In the genomic region with DNA sequence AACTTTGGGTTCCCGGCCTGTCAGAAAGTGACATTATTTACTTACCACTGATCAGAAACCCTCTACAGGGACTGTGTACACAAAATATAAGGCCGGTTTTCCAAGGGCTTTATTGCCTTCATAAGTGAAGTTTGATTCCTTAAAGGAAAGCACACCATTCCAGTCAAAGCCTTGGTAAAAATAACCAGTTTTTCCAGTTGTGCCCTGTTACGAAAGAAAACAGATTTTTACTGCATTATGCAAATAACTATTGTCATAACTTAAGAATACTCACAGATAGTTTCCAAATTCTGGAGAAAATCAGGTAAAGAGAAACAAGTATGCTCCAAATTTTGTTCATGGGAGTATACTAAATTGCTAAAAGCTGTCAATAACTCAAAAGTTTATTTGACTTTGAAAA, we compare ENCODE assay signal across 18 cellular contexts. TPM values are rescaled to one million over a fixed set of nuclear protein-coding genes. Genes with fewer than 3 reads are reported as not detected.
DNase-seq lines count a peak whose midpoint lies in the region; ATAC-seq and TF ChIP-seq lines count a peak whose summit lies in the region.
"Had no signal": no experiment of that assay in that cellular context is flagged by ENCODE, and none has a peak within 500 bp of the region (broad histone marks: within the 10 kb centered on the region; RNA-seq: fewer than 3 reads in every experiment).

No MANE protein-coding gene starts in this region.

- H3K4me1 ChIP-seq in trophoblast cell (ENCODE audit: control insufficient read depth in 1 of 2, insufficient read depth in 2 of 2, low read length in 2 of 2), result no peaks in the 10 kb centered on the region
- H3K4me1 ChIP-seq: BLaER1 had no signal

- H3K14ac ChIP-seq in trophoblast cell (ENCODE audit: low read length), result no peak overlapping the region

- H3K4me2 ChIP-seq in trophoblast cell (ENCODE audit: low read length), result no peak overlapping the region
- H3K4me2 ChIP-seq: BLaER1 had no signal

- CTCF ChIA-PET in Calu3 (lab: Charles Lee), result no interaction called here

- H3K9me3 ChIP-seq in trophoblast cell (ENCODE audit: insufficient read depth, low read depth, low read length), result no peaks in the 10 kb centered on the region
- H3K9me3 ChIP-seq: BLaER1 had no signal

- H4K12ac ChIP-seq in trophoblast cell (ENCODE audit: low read depth, low read length), result no peak overlapping the region

- H3K36me3 ChIP-seq in trophoblast cell (ENCODE audit: control insufficient read depth in 1 of 2, insufficient read depth in 2 of 2, low read length in 2 of 2), result no peaks in the 10 kb centered on the region
- H3K36me3 ChIP-seq: BLaER1 had no signal

- peak overlapping the region; percentile 48 for H3K27ac Mint-ChIP-seq in Calu3 (ENCODE audit: unreplicated experiment)
- H3K27ac Mint-ChIP-seq in activated naive CD8-positive, alpha-beta T cell treated with anti-CD3 and anti-CD28 coated beads, Interleukin-2, amount 50 U/mL, for 24 hours, result no peak overlapping the region
- H3K27ac Mint-ChIP-seq: CD14-positive monocyte; CD4-positive, alpha-beta memory T cell; HFFc6 had no signal

- H2AFZ ChIP-seq in trophoblast cell (ENCODE audit: insufficient read depth, low read length, poor library complexity), result no peak overlapping the region

- H2AK5ac ChIP-seq in trophoblast cell (ENCODE audit: low read length), result no peak overlapping the region

- H3K9ac ChIP-seq in trophoblast cell (ENCODE audit: low read length), result no peak overlapping the region
- H3K9ac ChIP-seq: BLaER1 had no signal

- no peak overlapping the region for H2BK120ac ChIP-seq in trophoblast cell (ENCODE audit: insufficient read depth, low read length, poor library complexity)

- no peak overlapping the region for H3K4me3 Mint-ChIP-seq in Calu3 (ENCODE audit: low read depth, unreplicated experiment)
- no peak overlapping the region for H3K4me3 Mint-ChIP-seq in activated naive CD8-positive, alpha-beta T cell treated with anti-CD3 and anti-CD28 coated beads, Interleukin-2, amount 50 U/mL, for 24 hours
- H3K4me3 Mint-ChIP-seq: CD14-positive monocyte; CD4-positive, alpha-beta memory T cell; HFFc6 had no signal

- no peak overlapping the region for H3K18ac ChIP-seq in trophoblast cell (ENCODE audit: low read length)

- H3K79me2 ChIP-seq in trophoblast cell (ENCODE audit: control insufficient read depth, insufficient read depth, low read length, poor library complexity), result no peaks in the 10 kb centered on the region

- H3K4me1 Mint-ChIP-seq in Calu3 (ENCODE audit: low read depth, unreplicated experiment), result peaks cover 47% of the 10 kb centered on the region
- no peaks in the 10 kb centered on the region for H3K4me1 Mint-ChIP-seq in activated naive CD8-positive, alpha-beta T cell treated with anti-CD3 and anti-CD28 coated beads, Interleukin-2, amount 50 U/mL, for 24 hours
- H3K4me1 Mint-ChIP-seq: CD14-positive monocyte; CD4-positive, alpha-beta memory T cell had no signal

- ATAC-seq in activated naive CD8-positive, alpha-beta T cell treated with anti-CD3 and anti-CD28 coated beads, Interleukin-2, amount 50 U/mL, for 24 hours, result no peak
- ATAC-seq in Right ventricle myocardium inferior, result no peak
- ATAC-seq: HCT116 had no signal

- H3K9me3 Mint-ChIP-seq in Calu3 (ENCODE audit: low read depth, unreplicated experiment), result peaks cover 7% of the 10 kb centered on the region
- H3K9me3 Mint-ChIP-seq in activated naive CD8-positive, alpha-beta T cell treated with anti-CD3 and anti-CD28 coated beads, Interleukin-2, amount 50 U/mL, for 24 hours, result peaks cover 7% of the 10 kb centered on the region

- WGBS in trophoblast cell (ENCODE audit: extremely low coverage, insufficient coverage, insufficient read length), result no CpG with 5 or more reads among the region's 3 CpGs

- H3K27me3 ChIP-seq in trophoblast cell (ENCODE audit: insufficient read depth, low read length), result no peaks in the 10 kb centered on the region
- H3K27me3 ChIP-seq: BLaER1 had no signal

- H3K36me3 Mint-ChIP-seq in Calu3 (ENCODE audit: insufficient read depth, unreplicated experiment), result peaks cover 11% of the 10 kb centered on the region
- no peaks in the 10 kb centered on the region for H3K36me3 Mint-ChIP-seq in activated naive CD8-positive, alpha-beta T cell treated with anti-CD3 and anti-CD28 coated beads, Interleukin-2, amount 50 U/mL, for 24 hours (ENCODE audit: low read depth)
- H3K36me3 Mint-ChIP-seq: CD14-positive monocyte; CD4-positive, alpha-beta memory T cell had no signal

- no peak overlapping the region for H3K23ac ChIP-seq in trophoblast cell (ENCODE audit: low read length)

- H3K79me1 ChIP-seq in trophoblast cell (ENCODE audit: low read length), result no peaks in the 10 kb centered on the region

- no peak overlapping the region for H4K91ac ChIP-seq in trophoblast cell (ENCODE audit: low read depth, low read length)

- intact Hi-C loops in Calu3 (cut with micrococcal nuclease; ENCODE audit: unreplicated experiment) (no loop called here), Right ventricle myocardium inferior (cut with DNase I) (no loop called here)

- H4K8ac ChIP-seq in trophoblast cell (ENCODE audit: low read depth, low read length), result no peak overlapping the region

- no peak for TF ChIP-seq CTCF in Calu3 (IDR thresholded peaks at IDR 0.05; ENCODE audit: unreplicated experiment)
- no peak for TF ChIP-seq CTCF in VCaP (conservative IDR thresholded peaks at IDR 0.05)

- peak overlapping the region; percentile 13; the same call in 1 of the 2 replicates for H3K27ac ChIP-seq in VCaP
- no peak overlapping the region for H3K27ac ChIP-seq in trophoblast cell (ENCODE audit: low read depth, low read length)
- H3K27ac ChIP-seq: BLaER1 had no signal

- DNase-seq in Calu3 (peak; percentile 24), HT-29 (ENCODE audit: low spot score) (peak; percentile 53), trophoblast cell (peak; percentile 3 to 95), Right ventricle myocardium inferior (ENCODE audit: missing footprints) (no peak), GM19240 (ENCODE audit: insufficient read length, low spot score) (no peak)
- DNase-seq in activated naive CD8-positive, alpha-beta T cell treated with anti-CD3 and anti-CD28 coated beads, Interleukin-2, amount 50 U/mL, for 24 hours, result no peak
- DNase-seq: 8988T; CD4-positive, alpha-beta memory T cell; GDM1; GOT3; H7; HFFc6 had no signal

- no TSS peak for BruUV-seq in Calu3 (replicated peaks; lab: Mats Ljungman, UMichigan)

- H3K4ac ChIP-seq in trophoblast cell (ENCODE audit: low read depth, low read length), result no peak overlapping the region

- no peak overlapping the region for H2BK12ac ChIP-seq in trophoblast cell (ENCODE audit: low read length)

- no peak overlapping the region for H2BK5ac ChIP-seq in trophoblast cell (ENCODE audit: low read depth, low read length, poor library complexity)

- H3K27me3 Mint-ChIP-seq in Calu3 (ENCODE audit: unreplicated experiment), result no peaks in the 10 kb centered on the region
- no peaks in the 10 kb centered on the region for H3K27me3 Mint-ChIP-seq in activated naive CD8-positive, alpha-beta T cell treated with anti-CD3 and anti-CD28 coated beads, Interleukin-2, amount 50 U/mL, for 24 hours
- H3K27me3 Mint-ChIP-seq: CD4-positive, alpha-beta memory T cell had no signal

- H3K4me3 ChIP-seq in trophoblast cell (ENCODE audit: low read depth, low read length), result no peak overlapping the region
- H3K4me3 ChIP-seq: BLaER1 had no signal

RNA-seq across cellular contexts. Expression of gene ITPRID1, which starts 26.9 kb away (rescaled TPM):
- total RNA-seq in Calu3 (2022) (0.95 and 3.8 TPM in 2 replicates), Right ventricle myocardium inferior (not detected)
- 0.05 TPM in 1 of 2 replicates, not detected in the other for total RNA-seq in HT-29 (2014; rRNA removed; shearing (Covaris generic))
- not detected in 2 replicates for polyA plus RNA-seq in trophoblast cell (2013)
- total RNA-seq: CD4-positive, alpha-beta memory T cell; Daoy; HFFc6 had no signal
- polyA plus RNA-seq: AG04450; CD14-positive monocyte; CD4-positive, alpha-beta memory T cell had no signal

Comparison
In these comparisons a context has a peak if more than half of its experiments do, and no peak if none do; other contexts are left out.
1. DNase-seq: peak in Calu3 (single experiment), HT-29 (single experiment) and trophoblast cell (2 of 2); none in activated naive CD8-positive, alpha-beta T cell treated with anti-CD3 and anti-CD28 coated beads, Interleukin-2, amount 50 U/mL, for 24 hours (single experiment), Right ventricle myocardium inferior (single experiment) and GM19240 (single experiment).